Comparison of ENCODE assay signal across 1 cellular context in genomic region chr3:169822983-169823382, GRCh38.
TF ChIP-seq lines count a peak whose summit lies in the region.

No MANE protein-coding gene starts in this region.

TF ChIP-seq in K562, 482 proteins besides CTCF, POLR2A, EP300 and RAD21:
- no peak for TF ChIP-seq HDAC1 (IDR thresholded peaks at IDR 0.05)
- no peak for TF ChIP-seq MIER1 (IDR thresholded peaks at IDR 0.05; ENCODE audit: low read depth)
- TF ChIP-seq MAX (CRISPR knock-in tag; IDR thresholded peaks at IDR 0.05): no peak
- no peak for TF ChIP-seq GTF3C2 (IDR thresholded peaks at IDR 0.05; ENCODE audit: borderline replicate concordance, extremely low read depth, insufficient read length)
- TF ChIP-seq ZNF589 (CRISPR knock-in tag; IDR thresholded peaks at IDR 0.05; ENCODE audit: low read depth): no peak
- TF ChIP-seq REST (CRISPR knock-in tag; IDR thresholded peaks at IDR 0.05; ENCODE audit: low read depth): no peak
- TF ChIP-seq TRIM28 (IDR thresholded peaks at IDR 0.05): no peak
- no peak for TF ChIP-seq ZNF79 (CRISPR knock-in tag; IDR thresholded peaks at IDR 0.05; ENCODE audit: low read depth)
- no peak for TF ChIP-seq KAT7 (CRISPR knock-in tag; IDR thresholded peaks at IDR 0.05; ENCODE audit: borderline replicate concordance)
- TF ChIP-seq TBP (optimal IDR thresholded peaks at IDR 0.05; ENCODE audit: low read depth, low read length): no peak
- TF ChIP-seq ZNF354B (CRISPR knock-in tag; IDR thresholded peaks at IDR 0.05): no peak
